Comparison of ENCODE assay signal across 15 cellular contexts in the genomic region with DNA sequence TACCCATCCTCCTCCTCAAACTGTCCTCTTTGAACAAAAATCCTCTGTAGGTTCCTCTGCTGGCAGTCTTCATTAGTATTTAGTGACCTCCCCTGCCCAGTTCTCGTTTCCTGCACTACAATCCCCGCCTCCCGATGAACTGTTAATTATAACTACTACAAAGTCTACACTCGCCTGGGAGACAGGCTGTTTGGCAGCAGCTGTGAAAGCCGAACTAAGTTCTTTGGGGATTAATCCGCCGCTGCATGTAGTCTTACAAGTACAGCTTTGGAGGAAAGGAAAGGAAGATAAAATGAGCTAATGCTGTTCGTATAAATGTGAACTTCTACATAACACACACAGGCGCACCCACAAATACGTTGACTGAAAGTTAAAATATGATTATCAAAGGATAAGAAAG.
"Had no signal": no experiment of that assay in that cellular context is flagged by ENCODE, and none has a peak within 500 bp of the region (broad histone marks: within the 10 kb centered on the region; RNA-seq: fewer than 3 reads in every experiment).

No MANE protein-coding gene starts in this region.

- DNase-seq: activated CD4-positive, alpha-beta T cell treated with anti-CD3 and anti-CD28 coated beads for 36 hours; activated CD4-positive, alpha-beta T cell treated with anti-CD3 and anti-CD28 coated beads, Interleukin-2, amount 50 U/mL, for 48 hours; activated CD8-positive, alpha-beta memory T cell treated with anti-CD3 and anti-CD28 coated beads, Interleukin-2, amount 50 U/mL, for 48 hours; activated naive CD4-positive, alpha-beta T cell treated with Interleukin-2 at 50 U/mL for 16 hours; activated naive CD8-positive, alpha-beta T cell treated with anti-CD3 and anti-CD28 coated beads for 36 hours; activated T-cell treated with anti-CD3 and anti-CD28 coated beads, Interleukin-2, amount 50 U/mL, for 4 hours; amniotic stem cell; effector memory CD4-positive, alpha-beta T cell; foreskin melanocyte; immature natural killer cell; stimulated activated CD4-positive, alpha-beta T cell treated with anti-CD3 and anti-CD28 coated beads, Interleukin-12 subunit alpha, Interleukin-12 subunit beta, amount 100 ng/mL, for 4 hours; stimulated activated CD4-positive, alpha-beta T cell treated with anti-CD3 and anti-CD28 coated beads, Interleukin-4, amount 100 ng/mL, for 4 hours; stimulated activated naive CD8-positive, alpha-beta T cell treated with anti-CD3 and anti-CD28 coated beads, Interleukin-15, Interleukin-2, amounts not matched to agents 100 U/mL and 50 U/mL, for 24 hours; tibial artery had no signal

- ATAC-seq: activated CD4-positive, alpha-beta T cell treated with anti-CD3 and anti-CD28 coated beads for 36 hours; activated T-cell treated with anti-CD3 and anti-CD28 coated beads, Interleukin-2, amount 50 U/mL, for 4 hours; natural killer cell treated with Interleukin-12 subunit alpha and Interleukin-12 subunit beta and Interleukin-15 and Interleukin-18, amount 100 ng/mL, for 72 hours; stimulated activated naive CD8-positive, alpha-beta T cell treated with anti-CD3 and anti-CD28 coated beads, Interleukin-15, Interleukin-2, amounts not matched to agents 100 U/mL and 50 U/mL, for 24 hours had no signal
